ENCODE assay signal across 9 cellular contexts in genomic region chr17:42409467-42410351, GRCh38. TPM values are rescaled to one million over a fixed set of nuclear protein-coding genes. Genes with fewer than 3 reads are reported as not detected.
A peak's percentile ranks its signal among the peaks of the same experiment; 100 is the strongest.
DNase-seq lines count a peak whose midpoint lies in the region; ATAC-seq, FAIRE-seq and TF ChIP-seq lines count a peak whose summit lies in the region.
"Had no signal": no experiment of that assay in that cellular context is flagged by ENCODE, and none has a peak within 500 bp of the region (broad histone marks: within the 10 kb centered on the region; RNA-seq: fewer than 3 reads in every experiment).

No MANE protein-coding gene starts in this region.

- ATAC-seq in A549, result peak; percentile 78 to 82
- no peak for ATAC-seq in activated T-helper 17 cell treated with anti-CD3 and anti-CD28 coated beads, Interleukin-2, amount 50 U/mL, for 72 hours (replicated peaks)

- H3K9me3 Mint-ChIP-seq in activated T-helper 17 cell treated with anti-CD3 and anti-CD28 coated beads, Interleukin-2, amount 50 U/mL, for 72 hours, result no peaks in the 10 kb centered on the region

- CTCF ChIA-PET in A549 (lab: Yijun Ruan, JAX), result interaction anchor here (0.6 to 33.2 kb wide), 16 partner anchors 12 to 188 kb away, joined by 3 to 1360 read pairs (median 6); partner anchors contain the start of genes CAVIN1 and STAT3

- TF ChIP-seq EP300 in A549 (IDR thresholded peaks at IDR 0.05), result no peak

- peak overlapping the region; percentile 86 for H3K4me2 ChIP-seq in A549

- no peaks in the 10 kb centered on the region for H3K27me3 ChIP-seq in duodenal mucosa (ENCODE audit: control insufficient read depth in 1 of 2, insufficient read depth in 2 of 2, low read length in 2 of 2)
- H3K27me3 ChIP-seq in effector memory CD4-positive, alpha-beta T cell (replicated peaks; ENCODE audit: control insufficient read depth, insufficient read depth, low read length, poor library complexity, severe bottlenecking), result no peaks in the 10 kb centered on the region

- TF ChIP-seq RAD21 in A549 (conservative IDR thresholded peaks at IDR 0.05 in 1 of 2, IDR thresholded peaks at IDR 0.05 in 1 of 2), result peak in 1 of 2 experiments; percentile 17; a peak in 1 of 5 replicates

- no peak overlapping the region for H3K27ac Mint-ChIP-seq in activated T-helper 17 cell treated with anti-CD3 and anti-CD28 coated beads, Interleukin-2, amount 50 U/mL, for 72 hours

- H3K9me3 ChIP-seq in A549 (no peaks in the 10 kb centered on the region), duodenal mucosa (ENCODE audit: control insufficient read depth in 1 of 2, low read length in 2 of 2) (no peaks in the 10 kb centered on the region)
- H3K9me3 ChIP-seq in effector memory CD4-positive, alpha-beta T cell (ENCODE audit: control insufficient read depth, low read length), result no peaks in the 10 kb centered on the region

- no peaks in the 10 kb centered on the region for H3K27me3 Mint-ChIP-seq in activated T-helper 17 cell treated with anti-CD3 and anti-CD28 coated beads, Interleukin-2, amount 50 U/mL, for 72 hours

- DNase-seq in A549 (ENCODE audit: low read depth in 1 of 2, low spot score in 1 of 2) (peak; percentile 89 to 99), NCI-H524 treated with DMSO at 0.1 percent for 48 hours (lab: John Stamatoyannopoulos, UW) (peak; percentile 96), mucosa of gallbladder (ENCODE audit: low spot score) (peak; percentile 32), GM13977 (ENCODE audit: low spot score) (no peak), NCI-H2081 (lab: John Stamatoyannopoulos, UW) (no peak)
- DNase-seq in effector memory CD4-positive, alpha-beta T cell, result no peak
- DNase-seq: stimulated activated CD4-positive, alpha-beta T cell treated with anti-CD3 and anti-CD28 coated beads, Interleukin-15, amount 100 ng/mL, for 24 hours had no signal

- in situ Hi-C loops in GM13977 (cut with MboI; ENCODE audit: low pct_unique_long_range_greater_than_20kb, low sequenced_read_pairs, unreplicated experiment), result no loop called here

- H3K4me1 Mint-ChIP-seq in activated T-helper 17 cell treated with anti-CD3 and anti-CD28 coated beads, Interleukin-2, amount 50 U/mL, for 72 hours, result peaks cover 5% of the 10 kb centered on the region

- WGBS in A549 (ENCODE audit: missing lambda C conversion rate), result 16% methylated on average over 8 of the region's 8 CpGs

- POLR2A ChIA-PET in A549 (lab: Yijun Ruan, JAX), result interaction anchor here (0.7 to 2.1 kb wide), 10 partner anchors 11 to 127 kb away, joined by 3 to 56 read pairs (median 6); partner anchors contain the start of genes CAVIN1, NAGLU and STAT3

- H3K9ac ChIP-seq in duodenal mucosa (ENCODE audit: low read depth in 1 of 2, low read length in 2 of 2), result no peak overlapping the region

- peaks cover 70% of the 10 kb centered on the region for H3K4me1 ChIP-seq in A549
- H3K4me1 ChIP-seq in duodenal mucosa (ENCODE audit: control insufficient read depth in 1 of 2, insufficient read depth in 2 of 2, low read length in 2 of 2), result peaks cover 0 to 10% of the 10 kb centered on the region in 2 donors
- H3K4me1 ChIP-seq in effector memory CD4-positive, alpha-beta T cell (ENCODE audit: control insufficient read depth, insufficient read depth, low read length, poor library complexity, severe bottlenecking), result peaks cover 5% of the 10 kb centered on the region

- H3K36me3 ChIP-seq in duodenal mucosa (ENCODE audit: control insufficient read depth in 1 of 2, insufficient read depth in 2 of 2, low read length in 2 of 2), result no peaks in the 10 kb centered on the region
- H3K36me3 ChIP-seq in effector memory CD4-positive, alpha-beta T cell (ENCODE audit: control insufficient read depth, insufficient read depth, low read length), result no peaks in the 10 kb centered on the region

- H3K27ac ChIP-seq in A549, result peak overlapping the region; percentile 79 to 84
- H3K27ac ChIP-seq in duodenal mucosa (ENCODE audit: low read depth, low read length), result peak overlapping the region; percentile 10
- H3K27ac ChIP-seq in effector memory CD4-positive, alpha-beta T cell (ENCODE audit: insufficient read depth, low read length, poor library complexity, severe bottlenecking), result no peak overlapping the region

- H3K36me3 Mint-ChIP-seq in activated T-helper 17 cell treated with anti-CD3 and anti-CD28 coated beads, Interleukin-2, amount 50 U/mL, for 72 hours (ENCODE audit: low read depth), result no peaks in the 10 kb centered on the region

- no peak overlapping the region for H3K4me3 Mint-ChIP-seq in activated T-helper 17 cell treated with anti-CD3 and anti-CD28 coated beads, Interleukin-2, amount 50 U/mL, for 72 hours

- H3K4me3 ChIP-seq in A549 (peak overlapping the region; percentile 5; the same call in 1 of the 3 replicates), duodenal mucosa (ENCODE audit: low read depth in 1 of 2, low read length in 2 of 2) (no peak overlapping the region)
- no peak overlapping the region for H3K4me3 ChIP-seq in effector memory CD4-positive, alpha-beta T cell (ENCODE audit: insufficient read depth, low read depth, low read length, poor library complexity, severe bottlenecking)

- FAIRE-seq in A549 (lab: Jason Lieb, UNC), result peak; percentile 91

- TF ChIP-seq CTCF in A549 (IDR thresholded peaks at IDR 0.05), result no peak
- no peak for TF ChIP-seq CTCF in GM13977 (IDR thresholded peaks at IDR 0.05; ENCODE audit: extremely low read depth, insufficient read depth, missing control alignments)

- TF ChIP-seq POLR2A in A549 (IDR thresholded peaks at IDR 0.05; ENCODE audit: low read length), result no peak

TF ChIP-seq in A549, 52 proteins besides CTCF, POLR2A, EP300 and RAD21:
- TF ChIP-seq CEBPB (IDR thresholded peaks at IDR 0.05) (peak in 1 of 2 experiments; percentile 74; a peak in 2 of 4 replicates), FOSL2 (IDR thresholded peaks at IDR 0.05) (peak; percentile 41; the same call in 1 of the 2 replicates), FOSL2 (CRISPR knock-in tag; IDR thresholded peaks at IDR 0.05) (peak; percentile 88), MAFK (IDR thresholded peaks at IDR 0.05; ENCODE audit: partially characterized antibody) (no peak), POLR2AphosphoS2 (conservative IDR thresholded peaks at IDR 0.05; ENCODE audit: low read length) (0 out of 2 replicates have a peak, but pooled peaks have one; percentile 35), SREBF2 (IDR thresholded peaks at IDR 0.05) (no peak), JUN (IDR thresholded peaks at IDR 0.05) (peak in 1 of 2 experiments; percentile 43; a peak in 2 of 5 replicates)
TF ChIP-seq in A549: peak in this region for 4.

RNA-seq across cellular contexts. Expression of gene CAVIN1, which starts 13.3 kb away (rescaled TPM):
- polyA plus RNA-seq in A549 (2011; rRNA removed) (91.4 and 101 TPM in 2 replicates), A549 (2017; fragmentation: RNase III; extraction: RNeasy Plus Mini Kit Qiagen cat#74134 plus additional on column Dnase treatment) (371 to 416 TPM (median 377 TPM) in 3 replicates)
- polyA plus RNA-seq in A549 (2012; cell fraction: cytosol; rRNA removed), result 179 and 201 TPM in 2 replicates
- polyA plus RNA-seq in A549 (2012; cell fraction: nucleus; rRNA removed), result 194 and 208 TPM in 2 replicates
- 68.0 and 70.8 TPM in 2 replicates for polyA minus RNA-seq in A549 (2011; rRNA and poly(A)+ RNA removed)
- 273 TPM for total RNA-seq in mucosa of gallbladder
- total RNA-seq in activated T-helper 17 cell treated with anti-CD3 and anti-CD28 coated beads, Interleukin-2, amount 50 U/mL, for 72 hours, result 1 to 10 TPM; 2.5 to 6.1 TPM

RNA-seq across cellular contexts. Expression of gene STAT3, which starts 21.5 kb away (rescaled TPM):
- 72.8 and 81.9 TPM in 2 replicates for polyA plus RNA-seq in A549 (2011; rRNA removed)
- 49.5 and 57.3 TPM in 2 replicates for polyA plus RNA-seq in A549 (2012; cell fraction: cytosol; rRNA removed)
- polyA plus RNA-seq in A549 (2012; cell fraction: nucleus; rRNA removed), result 80.0 and 101 TPM in 2 replicates
- 97.8 to 115 TPM (median 109 TPM) in 3 replicates for polyA plus RNA-seq in A549 (2017; fragmentation: RNase III; extraction: RNeasy Plus Mini Kit Qiagen cat#74134 plus additional on column Dnase treatment)
- 127 and 145 TPM in 2 replicates for polyA minus RNA-seq in A549 (2011; rRNA and poly(A)+ RNA removed)
- 140 TPM for total RNA-seq in mucosa of gallbladder
- 100 to 1,000 TPM; 179 to 429 TPM for total RNA-seq in activated T-helper 17 cell treated with anti-CD3 and anti-CD28 coated beads, Interleukin-2, amount 50 U/mL, for 72 hours

RNA-seq across cellular contexts. Expression of gene ATP6V0A1, which starts 49.0 kb away (rescaled TPM):
- polyA plus RNA-seq in A549 (2011; rRNA removed) (33.7 and 59.6 TPM in 2 replicates), A549 (2017; fragmentation: RNase III; extraction: RNeasy Plus Mini Kit Qiagen cat#74134 plus additional on column Dnase treatment) (25.8 to 27.3 TPM (median 26.7 TPM) in 3 replicates)
- 36.3 and 39.6 TPM in 2 replicates for polyA plus RNA-seq in A549 (2012; cell fraction: cytosol; rRNA removed)
- 219 and 262 TPM in 2 replicates for polyA plus RNA-seq in A549 (2012; cell fraction: nucleus; rRNA removed)
- polyA minus RNA-seq in A549 (2011; rRNA and poly(A)+ RNA removed), result 115 and 146 TPM in 2 replicates
- total RNA-seq in mucosa of gallbladder, result 179 TPM
- total RNA-seq in activated T-helper 17 cell treated with anti-CD3 and anti-CD28 coated beads, Interleukin-2, amount 50 U/mL, for 72 hours, result 10 to 100 TPM; 14.6 to 44.3 TPM

Comparison
In these comparisons a context has a peak if more than half of its experiments do, and no peak if none do; other contexts are left out.
1. DNase-seq: peak in A549 (2 of 2), NCI-H524 treated with DMSO at 0.1 percent for 48 hours (single experiment) and mucosa of gallbladder (single experiment); none in GM13977 (single experiment), effector memory CD4-positive, alpha-beta T cell (0 of 3) and NCI-H2081 (0 of 2).
2. RNA of gene CAVIN1, which starts 13.3 kb away (total RNA-seq): 273 TPM in mucosa of gallbladder (single experiment); 2.5 to 6.1 TPM in activated T-helper 17 cell treated with anti-CD3 and anti-CD28 coated beads, Interleukin-2, amount 50 U/mL, for 72 hours; every median in the first group is over 10 times any median in the second.